In genomic region chr15:20358066-20358780, GRCh38 we compare ENCODE assay signal across 13 cellular contexts.
DNase-seq lines count a peak whose midpoint lies in the region; ATAC-seq and TF ChIP-seq lines count a peak whose summit lies in the region.
"Had no signal": no experiment of that assay in that cellular context is flagged by ENCODE, and none has a peak within 500 bp of the region (broad histone marks: within the 10 kb centered on the region; RNA-seq: fewer than 3 reads in every experiment).

No MANE protein-coding gene starts in this region.

- H3K27ac Mint-ChIP-seq in immature natural killer cell: no peak overlapping the region
- H3K27ac Mint-ChIP-seq: CD8-positive, alpha-beta memory T cell; HFFc6 had no signal

- peaks cover 8 to 11% of the 10 kb centered on the region in 2 donors for H3K4me1 Mint-ChIP-seq in immature natural killer cell

- DNase-seq in GM13976 (ENCODE audit: low spot score) (peak; percentile 62), RPMI8226 (peak; percentile 37), left ventricle myocardium superior (peak; percentile 41), posterior vena cava (ENCODE audit: low spot score) (peak; percentile 86), immature natural killer cell (no peak), globus pallidus (ENCODE audit: low spot score) (no peak)
- DNase-seq: activated naive CD4-positive, alpha-beta T cell treated with Interleukin-2 at 50 U/mL for 16 hours; HFFc6; NCI-H1105 treated with DMSO at 0.1 percent for 48 hours; NCI-H345 had no signal

- peaks cover 0 to 4% (median 2%) of the 10 kb centered on the region in 3 donors for H3K27me3 Mint-ChIP-seq in immature natural killer cell (ENCODE audit: low read depth in 3 of 3)
- H3K27me3 Mint-ChIP-seq: CD8-positive, alpha-beta memory T cell; central memory CD8-positive, alpha-beta T cell had no signal

- no peak overlapping the region for H3K4me3 Mint-ChIP-seq in immature natural killer cell
- H3K4me3 Mint-ChIP-seq: CD8-positive, alpha-beta memory T cell; central memory CD8-positive, alpha-beta T cell; HFFc6 had no signal

- intact Hi-C loops in left ventricle myocardium superior (cut with micrococcal nuclease): loop anchor here (10.0 kb wide), 1 partner anchor 47 kb away; no protein-coding TSS in a partner anchor
- intact Hi-C loops in posterior vena cava (cut with DNase I): no loop called here

- no peaks in the 10 kb centered on the region for H3K9me3 Mint-ChIP-seq in immature natural killer cell
- H3K9me3 Mint-ChIP-seq: CD8-positive, alpha-beta memory T cell; central memory CD8-positive, alpha-beta T cell had no signal

- in situ Hi-C loops in GM13976 (cut with MboI; ENCODE audit: low sequenced_read_pairs, unreplicated experiment): no loop called here

- no peaks in the 10 kb centered on the region for H3K36me3 Mint-ChIP-seq in immature natural killer cell
- H3K36me3 Mint-ChIP-seq: CD8-positive, alpha-beta memory T cell had no signal

- ATAC-seq in left ventricle myocardium superior: peak; percentile 8
- ATAC-seq in HG02759 (IDR thresholded peaks at IDR 0.05; ENCODE audit: unreplicated experiment): no peak

- no peak for TF ChIP-seq CTCF in GM13976 (IDR thresholded peaks at IDR 0.05; ENCODE audit: borderline replicate concordance, control extremely low read depth, extremely low read depth, insufficient read depth, missing control alignments)

Comparison
In these comparisons a context has a peak if more than half of its experiments do, and no peak if none do; other contexts are left out.
1. DNase-seq: peak in GM13976 (single experiment), RPMI8226 (single experiment), left ventricle myocardium superior (single experiment) and posterior vena cava (single experiment); none in immature natural killer cell (0 of 3) and globus pallidus (single experiment).